7 cellular contexts compared by ENCODE assay signal in the genomic region with DNA sequence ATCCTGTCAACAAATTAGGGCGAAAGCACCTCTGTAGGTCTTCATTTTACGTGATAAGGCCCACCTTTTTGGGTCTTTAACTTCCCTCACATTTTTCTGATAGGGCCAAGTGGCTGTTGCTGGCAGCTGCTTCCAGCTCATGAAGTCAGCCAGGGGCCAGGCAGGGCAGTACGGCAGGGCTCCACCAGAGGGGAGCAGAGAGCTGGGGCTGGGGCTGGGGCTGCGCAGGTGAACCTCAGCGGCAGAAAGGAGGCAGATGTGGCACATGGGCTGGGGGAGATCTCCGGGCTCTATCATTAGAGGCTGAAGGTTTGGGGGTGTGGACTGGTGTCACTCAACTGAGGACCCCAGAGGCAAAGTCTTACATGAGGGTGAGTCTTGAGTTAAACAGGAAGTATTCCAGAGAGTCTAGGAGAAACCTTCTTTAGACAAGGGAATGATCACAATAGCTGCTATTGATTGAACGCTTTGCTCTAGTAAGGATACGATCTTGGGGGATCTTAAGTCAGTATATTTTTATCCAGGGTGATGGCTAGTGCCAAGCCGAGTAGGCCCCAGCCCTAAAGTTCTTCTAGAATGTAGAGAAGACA.
DNase-seq lines count a peak whose midpoint lies in the region; ATAC-seq, FAIRE-seq and TF ChIP-seq lines count a peak whose summit lies in the region.

No MANE protein-coding gene starts in this region.

- TF ChIP-seq CTCF in dorsolateral prefrontal cortex (IDR thresholded peaks at IDR 0.05 in 54 of 56, conservative IDR thresholded peaks at IDR 0.05 in 2 of 56; ENCODE audit: low read depth in 1 of 56, partially characterized antibody in 56 of 56) (peak in 52 of 56 donors; percentile 8 to 67 (median 48)), mucosa of descending colon (IDR thresholded peaks at IDR 0.05) (peak; percentile 94)

- H3K4me1 ChIP-seq in mucosa of descending colon (ENCODE audit: low read depth) = no peaks in the 10 kb centered on the region

- H3K27me3 ChIP-seq in dorsolateral prefrontal cortex = no peaks in the 10 kb centered on the region

- no peaks in the 10 kb centered on the region for H3K36me3 ChIP-seq in mucosa of descending colon (ENCODE audit: low read depth)

- peak; percentile 48 for FAIRE-seq in GM18507 (lab: Jason Lieb, UNC)

- ATAC-seq in HG02870 (IDR thresholded peaks at IDR 0.05; ENCODE audit: unreplicated experiment) (peak; percentile 80), mucosa of descending colon (peak; percentile 94)

- peak; percentile 64 for DNase-seq in GM18507 (ENCODE audit: extremely low spot score, insufficient read length, low read depth)
- DNase-seq in NCI-H2196 treated with DMSO at 0.1 percent for 48 hours (lab: John Stamatoyannopoulos, UW; ENCODE audit: unreplicated experiment) = peak; percentile 33
- peak; percentile 38 to 43 for DNase-seq in activated CD4-positive, alpha-beta T cell treated with anti-CD3 and anti-CD28 coated beads, Interleukin-2, amount 50 U/mL, for 24 hours (ENCODE audit: low read depth in 1 of 2, low spot score in 1 of 2)
- peak in 2 of 10 donors; percentile 26 to 33 for DNase-seq in dorsolateral prefrontal cortex
- DNase-seq in mucosa of descending colon = peak; percentile 61 to 85 (median 78)
- DNase-seq in stimulated activated naive CD4-positive, alpha-beta T cell treated with Interleukin-2 at 50 U/mL for 16 hours (lab: John Stamatoyannopoulos, UW) = peak; percentile 34

- no peak overlapping the region for H3K4me3 ChIP-seq in dorsolateral prefrontal cortex
- no peak overlapping the region for H3K4me3 ChIP-seq in mucosa of descending colon

- no peak overlapping the region for H3K27ac ChIP-seq in dorsolateral prefrontal cortex

- no peaks in the 10 kb centered on the region for H3K9me3 ChIP-seq in mucosa of descending colon

- intact Hi-C loops in dorsolateral prefrontal cortex (cut with DNase I) = no loop called here
- intact Hi-C loops in mucosa of descending colon (cut with DNase I, micrococcal nuclease) = no loop called here
